Comparison of ENCODE assay signal across 19 cellular contexts in the genomic region with DNA sequence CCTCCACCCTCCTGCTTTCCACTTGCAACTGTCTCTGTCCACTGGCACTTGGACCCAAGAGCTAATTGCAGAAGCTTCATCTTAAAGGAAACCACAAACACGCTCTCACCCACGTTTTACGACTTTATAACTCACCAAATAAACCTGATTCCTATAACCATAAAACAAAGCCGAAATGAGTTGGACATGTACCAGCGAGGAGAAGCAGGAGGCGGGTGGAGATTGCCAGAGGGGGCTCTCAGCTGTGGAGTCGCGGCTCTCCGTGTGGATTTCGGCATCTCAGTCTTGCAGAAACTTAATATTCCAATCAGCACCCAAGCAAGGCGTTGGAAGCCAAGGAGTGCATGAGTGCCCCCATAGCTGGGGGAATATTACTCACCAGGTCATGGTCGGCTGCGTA.
A peak's percentile ranks its signal among the peaks of the same experiment; 100 is the strongest.
DNase-seq lines count a peak whose midpoint lies in the region; ATAC-seq and TF ChIP-seq lines count a peak whose summit lies in the region.
"Had no signal": no experiment of that assay in that cellular context is flagged by ENCODE, and none has a peak within 500 bp of the region (broad histone marks: within the 10 kb centered on the region; RNA-seq: fewer than 3 reads in every experiment).

No MANE protein-coding gene starts in this region.

- H3K27ac Mint-ChIP-seq in H9: no peak overlapping the region; a peak in 2 of 7 replicates
- H3K27ac Mint-ChIP-seq: activated CD4-positive, alpha-beta memory T cell treated with anti-CD3 and anti-CD28 coated beads, Interleukin-2, amount 10 ng/mL, durations not matched to agents 7 days and 5 days; activated T-cell treated with anti-CD3 and anti-CD28 coated beads, Interleukin-2, amount 50 U/mL, for 72 hours; HFFc6; IgD-negative memory B cell had no signal

- no peaks in the 10 kb centered on the region for H3K79me2 ChIP-seq in H9 (ENCODE audit: insufficient read depth, low read length)

- no peaks in the 10 kb centered on the region for H3K9me3 ChIP-seq in cardiac muscle cell (ENCODE audit: low read depth)
- H3K9me3 ChIP-seq in heart right ventricle: peaks cover 0 to 11% (median 0%) of the 10 kb centered on the region in 11 donors
- H3K9me3 ChIP-seq in H9 (ENCODE audit: control insufficient read depth, low read depth, low read length): peaks cover 10% of the 10 kb centered on the region
- H3K9me3 ChIP-seq: right lobe of liver, thoracic aorta had no signal

- no peaks in the 10 kb centered on the region for H3K23me2 ChIP-seq in H9 (ENCODE audit: insufficient read length, low read depth, low read length, poor library complexity, severe bottlenecking)

- WGBS in heart right ventricle, 2 donors: 79 to 82% methylated on average over 13 of the region's 13 CpGs
- WGBS in H9 (ENCODE audit: extremely low coverage, insufficient read length, low lambda C conversion rate): 100% methylated on average over 3 of the region's 13 CpGs

- intact Hi-C loops in heart right ventricle (cut with DNase I): no loop called here

- no peak overlapping the region for H2BK12ac ChIP-seq in H9 (ENCODE audit: insufficient read length, low read depth, low read length)

- H3K27ac ChIP-seq in cardiac muscle cell (peak overlapping the region; percentile 10), heart right ventricle (no peak overlapping the region), H9 (ENCODE audit: insufficient read length, low read depth, low read length) (no peak overlapping the region)
- H3K27ac ChIP-seq: right lobe of liver, thoracic aorta had no signal

- no peak overlapping the region for H3K9ac ChIP-seq in H9 (ENCODE audit: extremely low read depth, insufficient read length, low read length)

- H3K36me3 ChIP-seq in cardiac muscle cell: no peaks in the 10 kb centered on the region
- H3K36me3 ChIP-seq in heart right ventricle: no peaks in the 10 kb centered on the region
- H3K36me3 ChIP-seq: right lobe of liver, thoracic aorta had no signal

- H3K14ac ChIP-seq in H9 (ENCODE audit: insufficient read depth, low read length): no peak overlapping the region

- H3K27me3 Mint-ChIP-seq in H9 (ENCODE audit: low read depth): peaks cover 16% of the 10 kb centered on the region

- H3K56ac ChIP-seq in H9 (ENCODE audit: insufficient read length, low read depth, low read length): no peak overlapping the region

- no peak overlapping the region for H3K4me2 ChIP-seq in H9 (ENCODE audit: insufficient read depth, insufficient read length, low read length)
- H3K4me2 ChIP-seq: A549 had no signal

- no peak overlapping the region for H3K18ac ChIP-seq in H9 (ENCODE audit: insufficient read length, low read depth, low read length)

- H4K91ac ChIP-seq in H9 (ENCODE audit: insufficient read length, low read depth, low read length): no peak overlapping the region

- DNase-seq in cardiac muscle cell (ENCODE audit: low read depth in 1 of 2, low spot score in 1 of 2): no peak
- DNase-seq in heart right ventricle: no peak
- peak; percentile 82 for DNase-seq in RPMI7951 (ENCODE audit: low read depth)
- peak; percentile 75 for DNase-seq in kidney tubule cell (ENCODE audit: low spot score)
- no peak for DNase-seq in H9
- no peak for DNase-seq in activated gamma-delta T cell treated with Interleukin-2 at 50 U/mL for 16 hours
- DNase-seq in 8988T: no peak
- DNase-seq: activated CD4-positive, alpha-beta memory T cell treated with anti-CD3 and anti-CD28 coated beads, Interleukin-2, amount 10 ng/mL, durations not matched to agents 7 days and 5 days; activated T-cell treated with anti-CD3 and anti-CD28 coated beads, Interleukin-2, amount 50 U/mL, for 72 hours; COR-L47; NCI-H1417 treated with DMSO at 0.1 percent for 48 hours; right lobe of liver; stimulated activated CD4-positive, alpha-beta T cell treated with anti-CD3 and anti-CD28 coated beads, Interleukin-4, amount 100 ng/mL, for 4 hours had no signal

- ATAC-seq in heart right ventricle (no peak), GM21786 (IDR thresholded peaks at IDR 0.05; ENCODE audit: unreplicated experiment) (no peak)
- ATAC-seq: A549; activated T-cell treated with anti-CD3 and anti-CD28 coated beads, Interleukin-2, amount 50 U/mL, for 72 hours; right lobe of liver had no signal

- H3T11ph ChIP-seq in H9 (ENCODE audit: low read length): no peak overlapping the region

- no peak overlapping the region for H3K23ac ChIP-seq in H9 (ENCODE audit: insufficient read length, low read depth, low read length)

- no peak overlapping the region for H3K4me3 Mint-ChIP-seq in H9
- H3K4me3 Mint-ChIP-seq: activated CD4-positive, alpha-beta memory T cell treated with anti-CD3 and anti-CD28 coated beads, Interleukin-2, amount 10 ng/mL, durations not matched to agents 7 days and 5 days; activated T-cell treated with anti-CD3 and anti-CD28 coated beads, Interleukin-2, amount 50 U/mL, for 72 hours; HFFc6; IgD-negative memory B cell had no signal

- no peak overlapping the region for H2AFZ ChIP-seq in H9 (ENCODE audit: low read length)

- no peak overlapping the region for H4K5ac ChIP-seq in H9 (ENCODE audit: insufficient read length, low read depth, low read length)

- TF ChIP-seq CTCF in cardiac muscle cell (IDR thresholded peaks at IDR 0.05; ENCODE audit: low read depth, low read length): no peak
- TF ChIP-seq CTCF in heart right ventricle (IDR thresholded peaks at IDR 0.05): no peak
- no peak for TF ChIP-seq CTCF in H9 (conservative IDR thresholded peaks at IDR 0.05)

- no peaks in the 10 kb centered on the region for H4K20me1 ChIP-seq in H9 (ENCODE audit: control insufficient read depth, insufficient read depth, insufficient read length)

- no peak overlapping the region for H3K4ac ChIP-seq in H9 (ENCODE audit: low read depth, low read length)

- no peak overlapping the region for H4K8ac ChIP-seq in H9 (replicated peaks; ENCODE audit: insufficient read length, low read depth, low read length)

- peaks cover 0 to 21% of the 10 kb centered on the region in 2 experiments for H3K4me1 Mint-ChIP-seq in H9
- H3K4me1 Mint-ChIP-seq: activated CD4-positive, alpha-beta memory T cell treated with anti-CD3 and anti-CD28 coated beads, Interleukin-2, amount 10 ng/mL, durations not matched to agents 7 days and 5 days; IgD-negative memory B cell had no signal

- H3K4me1 ChIP-seq in cardiac muscle cell (ENCODE audit: low read depth) (peaks cover 27% of the 10 kb centered on the region), heart right ventricle (peaks cover 0 to 23% (median 5%) of the 10 kb centered on the region in 9 donors), H9 (ENCODE audit: insufficient read depth, low read length) (peaks cover 3% of the 10 kb centered on the region; the same call in 1 of the 2 replicates)
- H3K4me1 ChIP-seq: A549, right lobe of liver had no signal

- H2BK20ac ChIP-seq in H9 (ENCODE audit: low read depth, low read length, poor library complexity, severe bottlenecking): no peak overlapping the region

- no peak overlapping the region for H2AK5ac ChIP-seq in H9 (ENCODE audit: insufficient read length, low read length)

- peaks cover 9 to 12% of the 10 kb centered on the region in 2 experiments; a peak in 4 of 5 replicates for H3K9me3 Mint-ChIP-seq in H9
- H3K9me3 Mint-ChIP-seq: activated CD4-positive, alpha-beta memory T cell treated with anti-CD3 and anti-CD28 coated beads, Interleukin-2, amount 10 ng/mL, durations not matched to agents 7 days and 5 days; HFFc6 had no signal

- H3K27me3 ChIP-seq in cardiac muscle cell: no peaks in the 10 kb centered on the region
- peaks cover 0 to 30% (median 12%) of the 10 kb centered on the region in 7 donors for H3K27me3 ChIP-seq in heart right ventricle
- H3K27me3 ChIP-seq in H9 (ENCODE audit: insufficient read depth, low read length): no peaks in the 10 kb centered on the region
- H3K27me3 ChIP-seq: right lobe of liver had no signal

- H2BK15ac ChIP-seq in H9 (ENCODE audit: low read depth, low read length): no peak overlapping the region

- H3K79me1 ChIP-seq in H9 (ENCODE audit: insufficient read depth, low read depth, low read length, poor library complexity, severe bottlenecking): no peaks in the 10 kb centered on the region

- H3K36me3 Mint-ChIP-seq in H9 (ENCODE audit: insufficient read depth in 1 of 3, low read depth in 3 of 3): peaks cover 0 to 8% (median 0%) of the 10 kb centered on the region in 3 experiments; a peak in 3 of 7 replicates

- no peak overlapping the region for H3K4me3 ChIP-seq in cardiac muscle cell
- H3K4me3 ChIP-seq in heart right ventricle: no peak overlapping the region
- H3K4me3 ChIP-seq: A549, lung, right lobe of liver, thoracic aorta had no signal

- H2BK120ac ChIP-seq in H9 (ENCODE audit: low read depth, low read length, poor library complexity, severe bottlenecking): no peak overlapping the region

- H2BK5ac ChIP-seq in H9 (ENCODE audit: insufficient read length, low read length): no peak overlapping the region

Comparison
In these comparisons a context has a peak if more than half of its experiments do, and no peak if none do; other contexts are left out.
1. DNase-seq: peak in RPMI7951 (single experiment) and kidney tubule cell (single experiment); none in cardiac muscle cell (0 of 2), heart right ventricle (0 of 2), H9 (single experiment), activated gamma-delta T cell treated with Interleukin-2 at 50 U/mL for 16 hours (single experiment) and 8988T (single experiment).